ENCODE assay signal across 29 cellular contexts in genomic region chr15:31243895-31244294, GRCh38.
"Had no signal": no experiment of that assay in that cellular context is flagged by ENCODE, and none has a peak within 500 bp of the region (broad histone marks: within the 10 kb centered on the region; RNA-seq: fewer than 3 reads in every experiment).

No MANE protein-coding gene starts in this region.

- H3K4me3 Mint-ChIP-seq: stimulated activated effector memory CD8-positive, alpha-beta T cell treated with anti-CD3 and anti-CD28 coated beads, Interleukin-12 subunit alpha, Interleukin-12 subunit beta, amount 100 ng/mL, for 72 hours; stimulated activated memory B cell treated with anti-CD40 and anti-IgM and Interleukin-4, amounts not matched to agents 10 μg/mL and 1 μg/mL and 100 μg/mL, for 72 hours; stimulated activated naive B cell treated with anti-CD40 and anti-IgM and Interleukin-4, amounts not matched to agents 10 μg/mL and 1 μg/mL and 100 μg/mL, for 72 hours; stimulated activated naive CD8-positive, alpha-beta T cell treated with anti-CD3 and anti-CD28 coated beads, Interleukin-15, amount 100 ng/mL, for 72 hours; stimulated activated naive CD8-positive, alpha-beta T cell treated with anti-CD3 and anti-CD28 coated beads, Interleukin-15, Interleukin-2, amounts not matched to agents 100 ng/mL and 50 ng/mL, for 24 hours; type B pancreatic cell had no signal

- H3K27me3 Mint-ChIP-seq: stimulated activated memory B cell treated with anti-CD40 and anti-IgM and Interleukin-4, amounts not matched to agents 10 μg/mL and 1 μg/mL and 100 μg/mL, for 72 hours; stimulated activated naive B cell treated with anti-CD40 and anti-IgM and Interleukin-4, amounts not matched to agents 10 μg/mL and 1 μg/mL and 100 μg/mL, for 72 hours; stimulated activated naive CD8-positive, alpha-beta T cell treated with anti-CD3 and anti-CD28 coated beads, Interleukin-15, amount 100 ng/mL, for 72 hours; stimulated activated naive CD8-positive, alpha-beta T cell treated with anti-CD3 and anti-CD28 coated beads, Interleukin-15, Interleukin-2, amounts not matched to agents 100 ng/mL and 50 ng/mL, for 24 hours had no signal

- DNase-seq: stimulated activated CD4-positive, alpha-beta T cell treated with anti-CD3 and anti-CD28 coated beads, Interleukin-2, amount 100 ng/mL, for 48 hours; stimulated activated CD4-positive, alpha-beta T cell treated with anti-CD3 and anti-CD28 coated beads, Interleukin-4, amount 100 ng/mL, for 1 hour; stimulated activated CD4-positive, alpha-beta T cell treated with anti-CD3 and anti-CD28 coated beads, Interleukin-4, amount 100 ng/mL, for 24 hours; stimulated activated CD4-positive, alpha-beta T cell treated with anti-CD3 and anti-CD28 coated beads, Interleukin-4, amount 100 ng/mL, for 4 hours; stimulated activated CD8-positive, alpha-beta memory T cell treated with anti-CD3 and anti-CD28 coated beads, Interleukin-4, amount 100 ng/mL, for 48 hours; stimulated activated naive B cell treated with anti-CD40 and anti-IgM and Interleukin-4, amounts not matched to agents 10 μg/mL and 1 μg/mL and 100 μg/mL, for 72 hours; stimulated activated naive CD4-positive, alpha-beta T cell; stimulated activated naive CD4-positive, alpha-beta T cell treated with Interleukin-2 at 50 U/mL for 16 hours; stimulated activated naive CD8-positive, alpha-beta T cell treated with anti-CD3 and anti-CD28 coated beads, Interleukin-15, amount 100 ng/mL, for 72 hours; stimulated activated naive CD8-positive, alpha-beta T cell treated with anti-CD3 and anti-CD28 coated beads, Interleukin-15, Interleukin-2, amounts not matched to agents 100 U/mL and 50 U/mL, for 24 hours; stomach; substantia nigra; testis; thyroid gland; tibial artery; transverse colon; trophoblast cell; upper lobe of left lung; uterus had no signal

- H3K9me3 Mint-ChIP-seq: stimulated activated effector memory CD8-positive, alpha-beta T cell treated with anti-CD3 and anti-CD28 coated beads, Interleukin-12 subunit alpha, Interleukin-12 subunit beta, amount 100 ng/mL, for 72 hours; stimulated activated memory B cell treated with anti-CD40 and anti-IgM and Interleukin-4, amounts not matched to agents 10 μg/mL and 1 μg/mL and 100 μg/mL, for 72 hours; stimulated activated naive B cell treated with anti-CD40 and anti-IgM and Interleukin-4, amounts not matched to agents 10 μg/mL and 1 μg/mL and 100 μg/mL, for 72 hours; stimulated activated naive CD8-positive, alpha-beta T cell treated with anti-CD3 and anti-CD28 coated beads, Interleukin-15, amount 100 ng/mL, for 72 hours; stimulated activated naive CD8-positive, alpha-beta T cell treated with anti-CD3 and anti-CD28 coated beads, Interleukin-15, Interleukin-2, amounts not matched to agents 100 ng/mL and 50 ng/mL, for 24 hours; type B pancreatic cell had no signal

- H3K36me3 ChIP-seq: stomach, suprapubic skin, thoracic aorta, thyroid gland, tibial artery, tibial nerve, transverse colon, upper lobe of left lung, upper lobe of right lung, uterus, vagina had no signal

- H3K27me3 ChIP-seq: suprapubic skin, testis, thyroid gland, tibial nerve, transverse colon, upper lobe of left lung, upper lobe of right lung, uterus, vagina had no signal

- H3K4me1 ChIP-seq: suprapubic skin, testis, tibial artery, tibial nerve, transverse colon, upper lobe of left lung, upper lobe of right lung, uterus, vagina had no signal

- ATAC-seq: stimulated activated effector memory CD8-positive, alpha-beta T cell treated with anti-CD3 and anti-CD28 coated beads, Interleukin-12 subunit alpha, Interleukin-12 subunit beta, amount 100 ng/mL, for 72 hours; stimulated activated memory B cell treated with anti-CD40 and anti-IgM and Interleukin-4, amounts not matched to agents 10 μg/mL and 1 μg/mL and 100 μg/mL, for 72 hours; stimulated activated naive B cell treated with anti-CD40 and anti-IgM and Interleukin-4, amounts not matched to agents 10 μg/mL and 1 μg/mL and 100 μg/mL, for 72 hours; stimulated activated naive CD8-positive, alpha-beta T cell treated with anti-CD3 and anti-CD28 coated beads, Interleukin-15, amount 100 ng/mL, for 72 hours; stimulated activated naive CD8-positive, alpha-beta T cell treated with anti-CD3 and anti-CD28 coated beads, Interleukin-15, Interleukin-2, amounts not matched to agents 100 U/mL and 50 U/mL, for 24 hours; upper lobe of right lung had no signal

- H3K27ac Mint-ChIP-seq: stimulated activated effector memory CD8-positive, alpha-beta T cell treated with anti-CD3 and anti-CD28 coated beads, Interleukin-12 subunit alpha, Interleukin-12 subunit beta, amount 100 ng/mL, for 72 hours; stimulated activated naive CD8-positive, alpha-beta T cell treated with anti-CD3 and anti-CD28 coated beads, Interleukin-15, amount 100 ng/mL, for 72 hours; stimulated activated naive CD8-positive, alpha-beta T cell treated with anti-CD3 and anti-CD28 coated beads, Interleukin-15, Interleukin-2, amounts not matched to agents 100 ng/mL and 50 ng/mL, for 24 hours; type B pancreatic cell had no signal

- H3K9me3 ChIP-seq: stomach, suprapubic skin, testis, thoracic aorta, thyroid gland, tibial artery, tibial nerve, transverse colon, upper lobe of left lung, upper lobe of right lung, uterus, vagina had no signal

- H3K36me3 Mint-ChIP-seq: stimulated activated effector memory CD8-positive, alpha-beta T cell treated with anti-CD3 and anti-CD28 coated beads, Interleukin-12 subunit alpha, Interleukin-12 subunit beta, amount 100 ng/mL, for 72 hours; stimulated activated memory B cell treated with anti-CD40 and anti-IgM and Interleukin-4, amounts not matched to agents 10 μg/mL and 1 μg/mL and 100 μg/mL, for 72 hours; stimulated activated naive B cell treated with anti-CD40 and anti-IgM and Interleukin-4, amounts not matched to agents 10 μg/mL and 1 μg/mL and 100 μg/mL, for 72 hours; type B pancreatic cell had no signal

- FAIRE-seq: urothelium cell line had no signal

- H3K27ac ChIP-seq: suprapubic skin, testis, thoracic aorta, thyroid gland, tibial artery, tibial nerve, upper lobe of left lung, upper lobe of right lung, uterus, vagina had no signal

- H3K4me3 ChIP-seq: stomach, suprapubic skin, testis, thoracic aorta, thyroid gland, tibial artery, tibial nerve, transverse colon, upper lobe of left lung, upper lobe of right lung, uterus, vagina had no signal
